ENCODE assay signal across 21 cellular contexts in the genomic region with DNA sequence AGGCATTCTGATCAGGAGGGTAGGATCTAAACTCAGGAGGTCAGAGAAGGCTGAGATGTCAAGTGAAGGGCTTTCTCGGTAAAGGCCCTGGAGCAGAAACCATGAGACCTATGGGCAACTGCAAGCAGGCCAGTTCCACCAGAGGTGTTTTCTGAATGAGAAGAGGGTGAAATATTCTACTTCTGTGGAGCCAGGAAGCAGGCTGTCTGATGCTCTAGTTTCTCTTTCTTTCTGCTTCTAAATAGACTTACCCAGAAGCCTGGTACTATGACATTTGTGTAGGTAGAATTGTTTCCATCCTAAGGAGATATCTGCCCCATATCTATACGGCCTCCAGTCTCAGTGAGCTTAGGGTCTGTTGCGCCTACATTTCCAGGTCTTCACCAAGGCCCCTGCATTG.
DNase-seq lines count a peak whose midpoint lies in the region; ATAC-seq, FAIRE-seq and TF ChIP-seq lines count a peak whose summit lies in the region.
"Had no signal": no experiment of that assay in that cellular context is flagged by ENCODE, and none has a peak within 500 bp of the region (broad histone marks: within the 10 kb centered on the region; RNA-seq: fewer than 3 reads in every experiment).

No MANE protein-coding gene starts in this region.

- H3K27me3 Mint-ChIP-seq in stimulated activated naive CD8-positive, alpha-beta T cell treated with anti-CD3 and anti-CD28 coated beads, Interleukin-15, Interleukin-2, amounts not matched to agents 100 ng/mL and 50 ng/mL, for 24 hours, result no peaks in the 10 kb centered on the region
- H3K27me3 Mint-ChIP-seq in stimulated activated naive CD8-positive, alpha-beta T cell treated with anti-CD3 and anti-CD28 coated beads, Interleukin-15, amount 100 ng/mL, for 72 hours, result no peaks in the 10 kb centered on the region
- no peaks in the 10 kb centered on the region for H3K27me3 Mint-ChIP-seq in activated B cell treated with CpG ODN at 0.5 μM for 24 hours

- peaks cover 78% of the 10 kb centered on the region for H3K4me1 Mint-ChIP-seq in stimulated activated naive CD8-positive, alpha-beta T cell treated with anti-CD3 and anti-CD28 coated beads, Interleukin-15, Interleukin-2, amounts not matched to agents 100 ng/mL and 50 ng/mL, for 24 hours (ENCODE audit: low read depth)
- peaks cover 69% of the 10 kb centered on the region for H3K4me1 Mint-ChIP-seq in stimulated activated naive CD8-positive, alpha-beta T cell treated with anti-CD3 and anti-CD28 coated beads, Interleukin-15, amount 100 ng/mL, for 72 hours
- peaks cover 100% of the 10 kb centered on the region for H3K4me1 Mint-ChIP-seq in activated B cell treated with CpG ODN at 0.5 μM for 24 hours

- no peak for TF ChIP-seq POLR2A in esophagus squamous epithelium (IDR thresholded peaks at IDR 0.05)

- WGBS in esophagus squamous epithelium, 2 donors, result 80 to 93% methylated on average over 3 of the region's 3 CpGs

- POLR2A ChIA-PET in activated B cell treated with CpG ODN at 0.5 μM for 24 hours (lab: Charles Lee), result interaction anchor here (0.8 to 20.2 kb wide), 6 partner anchors 14 to 140 kb away, joined by 3 to 572 read pairs (median 202); a partner anchor contains a TSS

- intact Hi-C loops in activated B cell treated with CpG ODN at 0.5 μM for 24 hours (cut with micrococcal nuclease) (loop anchor here (5.0 kb wide), 1 partner anchor 453 kb away; no protein-coding TSS in a partner anchor), esophagus squamous epithelium (cut with DNase I) (no loop called here)

- no peak for FAIRE-seq in HTR-8/SVneo (lab: Jason Lieb, UNC)
- FAIRE-seq: bronchial epithelial cell, urothelium cell line had no signal

- ATAC-seq in stimulated activated naive CD8-positive, alpha-beta T cell treated with anti-CD3 and anti-CD28 coated beads, Interleukin-15, amount 100 ng/mL, for 72 hours, result no peak
- no peak for ATAC-seq in activated B cell treated with CpG ODN at 0.5 μM for 24 hours (ENCODE audit: low read depth)
- ATAC-seq: right cardiac atrium had no signal

- peak overlapping the region in 3 of 4 donors; percentile 70 to 74 (median 73) for H3K27ac ChIP-seq in esophagus squamous epithelium
- H3K27ac ChIP-seq: ovary had no signal

- in situ Hi-C loops in ACHN (cut with HindIII; ENCODE audit: low pct_ligation_motif_present, low pct_unique_long_range_greater_than_20kb, low sequenced_read_pairs), result no loop called here

- H3K27me3 ChIP-seq in esophagus squamous epithelium, result no peaks in the 10 kb centered on the region
- H3K27me3 ChIP-seq: ovary had no signal

- peaks cover 8 to 62% (median 30%) of the 10 kb centered on the region in 3 donors for H3K4me1 ChIP-seq in esophagus squamous epithelium

- CTCF ChIA-PET in activated B cell treated with CpG ODN at 0.5 μM for 24 hours (lab: Charles Lee), result interaction anchor here (0.8 to 20.1 kb wide), 4 partner anchors 31 to 140 kb away, joined by 3 to 427 read pairs (median 5); a partner anchor contains a TSS

- H3K36me3 ChIP-seq in esophagus squamous epithelium, result no peaks in the 10 kb centered on the region
- H3K36me3 ChIP-seq: ovary had no signal

- no peaks in the 10 kb centered on the region for H3K9me3 Mint-ChIP-seq in stimulated activated naive CD8-positive, alpha-beta T cell treated with anti-CD3 and anti-CD28 coated beads, Interleukin-15, Interleukin-2, amounts not matched to agents 100 ng/mL and 50 ng/mL, for 24 hours
- no peaks in the 10 kb centered on the region for H3K9me3 Mint-ChIP-seq in stimulated activated naive CD8-positive, alpha-beta T cell treated with anti-CD3 and anti-CD28 coated beads, Interleukin-15, amount 100 ng/mL, for 72 hours
- no peaks in the 10 kb centered on the region for H3K9me3 Mint-ChIP-seq in activated B cell treated with CpG ODN at 0.5 μM for 24 hours

- H3K9me3 ChIP-seq in esophagus squamous epithelium, result no peaks in the 10 kb centered on the region
- H3K9me3 ChIP-seq: ovary had no signal

- no peak for DNase-seq in stimulated activated naive CD8-positive, alpha-beta T cell treated with anti-CD3 and anti-CD28 coated beads, Interleukin-15, amount 100 ng/mL, for 72 hours
- no peak for DNase-seq in activated B cell treated with CpG ODN at 0.5 μM for 24 hours
- no peak for DNase-seq in esophagus squamous epithelium (lab: John Stamatoyannopoulos, UW)
- DNase-seq in globus pallidus (ENCODE audit: low spot score), result no peak
- no peak for DNase-seq in GM20000 (ENCODE audit: low spot score)
- DNase-seq in HTR-8/SVneo (ENCODE audit: insufficient read length, low spot score), result no peak
- DNase-seq in ACHN, result no peak
- DNase-seq: activated CD4-positive, CD25-positive, alpha-beta regulatory T cell treated with anti-CD3 and anti-CD28 coated beads, Interleukin-2, amount 50 U/mL, for 72 hours; activated gamma-delta T cell treated with Interleukin-2 at 50 U/mL for 16 hours; amygdala; C1 segment of cervical spinal cord; mammary epithelial cell; NCI-H1694 treated with DMSO at 0.1 percent for 48 hours; NCI-H748 treated with DMSO at 0.1 percent for 48 hours; ovary; right cardiac atrium; stimulated activated CD4-positive, alpha-beta T cell treated with anti-CD3 and anti-CD28 coated beads, Interleukin-12 subunit alpha, Interleukin-12 subunit beta, amount 100 ng/mL, for 4 hours had no signal

- no peak for TF ChIP-seq CTCF in activated B cell treated with CpG ODN at 0.5 μM for 24 hours (IDR thresholded peaks at IDR 0.05)
- no peak for TF ChIP-seq CTCF in esophagus squamous epithelium (IDR thresholded peaks at IDR 0.05)
- TF ChIP-seq CTCF in GM20000 (IDR thresholded peaks at IDR 0.05; ENCODE audit: extremely low read depth, missing control alignments), result no peak

- H3K36me3 Mint-ChIP-seq in stimulated activated naive CD8-positive, alpha-beta T cell treated with anti-CD3 and anti-CD28 coated beads, Interleukin-15, Interleukin-2, amounts not matched to agents 100 ng/mL and 50 ng/mL, for 24 hours (ENCODE audit: low read depth), result no peaks in the 10 kb centered on the region
- H3K36me3 Mint-ChIP-seq in activated B cell treated with CpG ODN at 0.5 μM for 24 hours (ENCODE audit: low read depth), result peaks cover 21% of the 10 kb centered on the region

- H3K4me3 Mint-ChIP-seq in stimulated activated naive CD8-positive, alpha-beta T cell treated with anti-CD3 and anti-CD28 coated beads, Interleukin-15, Interleukin-2, amounts not matched to agents 100 ng/mL and 50 ng/mL, for 24 hours, result no peak overlapping the region
- no peak overlapping the region for H3K4me3 Mint-ChIP-seq in stimulated activated naive CD8-positive, alpha-beta T cell treated with anti-CD3 and anti-CD28 coated beads, Interleukin-15, amount 100 ng/mL, for 72 hours
- H3K4me3 Mint-ChIP-seq in activated B cell treated with CpG ODN at 0.5 μM for 24 hours, result peak overlapping the region; percentile 21

- H3K4me3 ChIP-seq in esophagus squamous epithelium, result no peak overlapping the region
- H3K4me3 ChIP-seq: coronary artery, ovary had no signal

- peak overlapping the region; percentile 86 for H3K27ac Mint-ChIP-seq in stimulated activated naive CD8-positive, alpha-beta T cell treated with anti-CD3 and anti-CD28 coated beads, Interleukin-15, Interleukin-2, amounts not matched to agents 100 ng/mL and 50 ng/mL, for 24 hours
- H3K27ac Mint-ChIP-seq in stimulated activated naive CD8-positive, alpha-beta T cell treated with anti-CD3 and anti-CD28 coated beads, Interleukin-15, amount 100 ng/mL, for 72 hours, result peak overlapping the region in 1 of 2 donors; percentile 28
- H3K27ac Mint-ChIP-seq in activated B cell treated with CpG ODN at 0.5 μM for 24 hours, result peak overlapping the region; percentile 95
